14 cellular contexts compared by ENCODE assay signal in genomic region chr10:88245974-88246511, GRCh38.
DNase-seq lines count a peak whose midpoint lies in the region; ATAC-seq and TF ChIP-seq lines count a peak whose summit lies in the region.
"Had no signal": no experiment of that assay in that cellular context is flagged by ENCODE, and none has a peak within 500 bp of the region (broad histone marks: within the 10 kb centered on the region; RNA-seq: fewer than 3 reads in every experiment).

No MANE protein-coding gene starts in this region.

- intact Hi-C loops in sigmoid colon (cut with DNase I) = no loop called here

- H3K27me3 ChIP-seq in sigmoid colon = no peaks in the 10 kb centered on the region
- H3K27me3 ChIP-seq in WERI-Rb-1 (ENCODE audit: insufficient read depth, low read depth, severe bottlenecking) = no peaks in the 10 kb centered on the region
- H3K27me3 ChIP-seq: pancreas had no signal

- H3K9me3 ChIP-seq in sigmoid colon (no peaks in the 10 kb centered on the region), WERI-Rb-1 (ENCODE audit: severe bottlenecking) (no peaks in the 10 kb centered on the region)
- H3K9me3 ChIP-seq: pancreas had no signal

- peak overlapping the region; percentile 33 to 58 (median 48) for H3K27ac ChIP-seq in sigmoid colon
- H3K27ac ChIP-seq in WERI-Rb-1 = no peak overlapping the region

- H3K4me3 ChIP-seq in sigmoid colon (no peak overlapping the region), WERI-Rb-1 (ENCODE audit: low read depth, low read length) (no peak overlapping the region)
- H3K4me3 ChIP-seq: pancreas had no signal

- no peak for TF ChIP-seq POLR2A in sigmoid colon (IDR thresholded peaks at IDR 0.05)

- peaks cover 0 to 21% (median 15%) of the 10 kb centered on the region in 4 donors for H3K4me1 ChIP-seq in sigmoid colon

- no peak for TF ChIP-seq EP300 in sigmoid colon (IDR thresholded peaks at IDR 0.05)

- 10 to 57% methylated on average over 4 of the region's 4 CpGs for WGBS in sigmoid colon, 2 donors

- ATAC-seq in HG03280 (IDR thresholded peaks at IDR 0.05; ENCODE audit: unreplicated experiment) = no peak
- ATAC-seq: T-cell had no signal

- no peak for TF ChIP-seq CTCF in sigmoid colon (IDR thresholded peaks at IDR 0.05)
- no peak for TF ChIP-seq CTCF in WERI-Rb-1 (IDR thresholded peaks at IDR 0.05; ENCODE audit: low read depth, low read length)

- peak; percentile 38 for DNase-seq in GM04504 (ENCODE audit: low read depth)
- peak; percentile 34 to 71 for DNase-seq in cerebellar nuclear complex (lab: John Stamatoyannopoulos, UW)
- DNase-seq in inferior parietal cortex (ENCODE audit: extremely low spot score) = peak; percentile 43
- DNase-seq in sigmoid colon = peak; percentile 71
- no peak for DNase-seq in HuH-7.5 (ENCODE audit: low spot score)
- no peak for DNase-seq in activated CD8-positive, alpha-beta memory T cell treated with anti-CD3 and anti-CD28 coated beads for 24 hours
- no peak for DNase-seq in WERI-Rb-1
- DNase-seq: activated naive CD4-positive, alpha-beta T cell treated with anti-CD3 and anti-CD28 coated beads for 36 hours; GDM1; immature natural killer cell; NCI-H1436; pancreas; T-cell had no signal

- no peaks in the 10 kb centered on the region for H3K36me3 ChIP-seq in sigmoid colon
- H3K36me3 ChIP-seq in WERI-Rb-1 = no peaks in the 10 kb centered on the region
- H3K36me3 ChIP-seq: pancreas had no signal

Comparison
In these comparisons a context has a peak if more than half of its experiments do, and no peak if none do; other contexts are left out.
1. DNase-seq: peak in GM04504 (single experiment), cerebellar nuclear complex (2 of 2), inferior parietal cortex (single experiment) and sigmoid colon (single experiment); none in HuH-7.5 (single experiment), activated CD8-positive, alpha-beta memory T cell treated with anti-CD3 and anti-CD28 coated beads for 24 hours (single experiment) and WERI-Rb-1 (single experiment).